In genomic region chr17:32111141-32111771, GRCh38 we compare ENCODE assay signal across 8 cellular contexts. TPM values are rescaled to one million over a fixed set of nuclear protein-coding genes. Genes with fewer than 3 reads are reported as not detected.
DNase-seq lines count a peak whose midpoint lies in the region; ATAC-seq, FAIRE-seq and TF ChIP-seq lines count a peak whose summit lies in the region.

No MANE protein-coding gene starts in this region.

- DNase-seq in GM13977 (ENCODE audit: low spot score) (no peak), SJSA1 (ENCODE audit: low read depth in 1 of 2, low spot score in 2 of 2) (peak; percentile 31 to 63), cardiac fibroblast (ENCODE audit: low read depth in 2 of 2) (peak; percentile 68 to 69), medulla oblongata (ENCODE audit: extremely low spot score) (peak; percentile 57), urothelium cell line (ENCODE audit: low spot score) (peak; percentile 31), SW480 (ENCODE audit: low spot score) (no peak)

- peaks cover 14% of the 10 kb centered on the region for H3K4me1 ChIP-seq in ACC112 (ENCODE audit: control insufficient read depth, insufficient read depth, low read length, unreplicated experiment)
- peaks cover 15% of the 10 kb centered on the region for H3K4me1 ChIP-seq in SJSA1 (replicated peaks)

- no peaks in the 10 kb centered on the region for H3K79me2 ChIP-seq in ACC112 (ENCODE audit: control insufficient read depth, insufficient read depth, low read length, unreplicated experiment)

- ATAC-seq in GM18519 (IDR thresholded peaks at IDR 0.05; ENCODE audit: low FRiP score, unreplicated experiment) = no peak

- no peaks in the 10 kb centered on the region for H3K9me3 ChIP-seq in SJSA1 (replicated peaks)

- H3K36me3 ChIP-seq in ACC112 (ENCODE audit: insufficient read depth, low read length) (no peaks in the 10 kb centered on the region), SJSA1 (no peaks in the 10 kb centered on the region)

- no peaks in the 10 kb centered on the region for H3K27me3 ChIP-seq in ACC112 (ENCODE audit: insufficient read depth, low read length)
- H3K27me3 ChIP-seq in SJSA1 (replicated peaks) = no peaks in the 10 kb centered on the region

- no peak for FAIRE-seq in urothelium cell line (lab: Jason Lieb, UNC)

- peak overlapping the region; percentile 44 for H3K4me3 ChIP-seq in ACC112 (ENCODE audit: low read depth, low read length)
- H3K4me3 ChIP-seq in SJSA1 = no peak overlapping the region
- H3K4me3 ChIP-seq in cardiac fibroblast (replicated peaks in 1 of 2; ENCODE audit: low read depth in 2 of 2, low read length in 2 of 2) = peak overlapping the region in 1 of 2 donors; percentile 7

- no peak overlapping the region for H3K27ac ChIP-seq in ACC112 (ENCODE audit: low read depth, low read length)
- no peak overlapping the region for H3K27ac ChIP-seq in SJSA1

- peak overlapping the region; percentile 13 for H2AFZ ChIP-seq in ACC112 (ENCODE audit: low read length, unreplicated experiment)

- TF ChIP-seq CTCF in GM13977 (IDR thresholded peaks at IDR 0.05; ENCODE audit: extremely low read depth, insufficient read depth, missing control alignments) (peak; percentile 43), cardiac fibroblast (IDR thresholded peaks at IDR 0.05; ENCODE audit: low read depth, low read length) (peak; percentile 29)

- in situ Hi-C loops in GM13977 (cut with MboI; ENCODE audit: low pct_unique_long_range_greater_than_20kb, low sequenced_read_pairs, unreplicated experiment) = no loop called here

RNA-seq across cellular contexts. Expression of gene RHOT1, which starts 31.0 kb away (rescaled TPM):
- 43.6 and 44.7 TPM in 2 replicates for total RNA-seq in SJSA1 (2014; rRNA removed; shearing (Covaris generic))

Comparison
In these comparisons a context has a peak if more than half of its experiments do, and no peak if none do; other contexts are left out.
1. DNase-seq: peak in SJSA1 (2 of 2), cardiac fibroblast (2 of 2), medulla oblongata (single experiment) and urothelium cell line (single experiment); none in GM13977 (single experiment) and SW480 (single experiment).